ENCODE assay signal across 12 cellular contexts in the genomic region with DNA sequence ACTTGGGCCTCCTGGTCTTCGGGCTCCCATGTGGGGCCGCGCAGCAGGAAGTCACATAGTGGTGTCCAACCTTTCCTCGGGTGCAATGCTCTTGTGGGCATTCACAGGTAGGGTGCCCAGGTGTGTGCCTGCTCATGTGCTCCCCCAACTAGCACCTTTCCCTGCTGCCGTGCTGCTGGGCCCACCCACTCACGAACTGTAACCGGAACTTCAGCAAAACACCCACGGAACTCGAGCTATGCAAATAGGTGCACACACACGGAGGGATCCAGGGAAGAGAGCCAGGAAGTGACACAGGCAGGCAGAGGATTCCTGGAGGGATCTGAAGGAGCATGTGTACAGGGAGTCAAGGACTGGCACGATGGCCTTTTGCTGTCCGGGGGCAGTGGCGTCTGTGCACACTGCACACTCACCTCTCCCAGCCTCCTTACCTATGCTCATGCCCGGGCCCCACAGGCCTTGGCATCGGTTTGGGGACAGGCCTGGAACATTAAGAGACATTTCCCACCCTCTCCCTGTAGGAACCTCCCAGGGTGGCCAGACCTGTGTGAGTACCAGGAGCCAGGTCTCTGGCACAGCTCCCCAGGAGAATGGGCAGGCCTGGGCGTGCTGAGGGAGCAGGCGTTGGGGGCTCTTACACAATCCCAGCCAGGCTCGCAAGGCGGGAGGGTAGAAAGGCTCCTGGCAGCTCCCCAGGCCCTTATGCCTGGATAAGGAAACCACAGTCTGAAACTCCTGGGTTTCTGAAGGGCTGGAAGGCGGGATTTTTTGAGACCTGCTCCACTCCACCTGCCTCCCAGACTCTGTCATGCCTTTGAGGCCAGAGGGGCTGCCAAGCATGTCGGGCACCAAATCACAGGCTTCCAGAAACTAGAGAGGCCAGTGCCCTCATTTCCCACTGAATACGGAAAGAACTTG. TPM values are rescaled to one million over a fixed set of nuclear protein-coding genes. Genes with fewer than 3 reads are reported as not detected.
DNase-seq lines count a peak whose midpoint lies in the region; TF ChIP-seq lines count a peak whose summit lies in the region.
"Had no signal": no experiment of that assay in that cellular context is flagged by ENCODE, and none has a peak within 500 bp of the region (broad histone marks: within the 10 kb centered on the region; RNA-seq: fewer than 3 reads in every experiment).

No MANE protein-coding gene starts in this region.

- H3K9ac ChIP-seq in mucosa of stomach (ENCODE audit: low read length), result peak overlapping the region; percentile 57

- no peaks in the 10 kb centered on the region for H4K20me1 ChIP-seq in DOHH2 (ENCODE audit: control insufficient read depth, insufficient read depth, low read depth, low read length)

- peak overlapping the region; percentile 14 for H3K4me2 ChIP-seq in DOHH2 (ENCODE audit: low read length)

- H3K9me3 ChIP-seq in DOHH2 (ENCODE audit: control insufficient read depth, insufficient read depth, low read length) (no peaks in the 10 kb centered on the region), mucosa of stomach (ENCODE audit: control insufficient read depth, low read length) (no peaks in the 10 kb centered on the region)
- H3K9me3 ChIP-seq: Caco-2 had no signal

- H3K4me1 ChIP-seq in DOHH2 (ENCODE audit: control insufficient read depth, low read length) (peaks cover 21% of the 10 kb centered on the region), mucosa of stomach (ENCODE audit: control insufficient read depth, insufficient read depth, low read length) (peaks cover 16% of the 10 kb centered on the region)
- H3K4me1 ChIP-seq: Caco-2 had no signal

- H3K9me2 ChIP-seq in DOHH2 (replicated peaks; ENCODE audit: control insufficient read depth, low read length), result no peaks in the 10 kb centered on the region

- peaks cover 18% of the 10 kb centered on the region for H3K79me2 ChIP-seq in DOHH2 (ENCODE audit: control insufficient read depth, low read length)

- DNase-seq in NCI-H226, result peak; percentile 90
- DNase-seq in epithelial cell of prostate (ENCODE audit: low read depth, low spot score), result peak; percentile 57
- DNase-seq in T1000 (lab: John Stamatoyannopoulos, UW), result no peak
- no peak for DNase-seq in NCI-H146 treated with DMSO at 0.1 percent for 48 hours (lab: John Stamatoyannopoulos, UW; ENCODE audit: unreplicated experiment)
- no peak for DNase-seq in coronary artery (ENCODE audit: low spot score)
- DNase-seq in dermis blood vessel endothelial cell, result no peak
- DNase-seq: activated B cell treated with CpG ODN at 0.5 μM for 24 hours; Caco-2; cortex of kidney; stimulated activated naive CD4-positive, alpha-beta T cell had no signal

- no peak overlapping the region for H3K4me3 ChIP-seq in DOHH2 (ENCODE audit: low read length)
- no peak overlapping the region for H3K4me3 ChIP-seq in mucosa of stomach (ENCODE audit: low read length)
- H3K4me3 ChIP-seq in coronary artery, result no peak overlapping the region

- no peak overlapping the region for H3K27ac ChIP-seq in DOHH2 (ENCODE audit: low read depth, low read length)
- peak overlapping the region; percentile 59 for H3K27ac ChIP-seq in epithelial cell of prostate
- no peak overlapping the region for H3K27ac ChIP-seq in coronary artery

- H3K36me3 ChIP-seq in DOHH2 (ENCODE audit: control insufficient read depth, low read length) (peaks cover 13% of the 10 kb centered on the region), mucosa of stomach (ENCODE audit: control insufficient read depth, insufficient read depth, low read length) (peaks cover 6% of the 10 kb centered on the region)

- H3K27me3 ChIP-seq in DOHH2 (ENCODE audit: control insufficient read depth, low read length) (no peaks in the 10 kb centered on the region), mucosa of stomach (ENCODE audit: control insufficient read depth, insufficient read depth, low read length) (no peaks in the 10 kb centered on the region)

- H3F3A ChIP-seq in DOHH2 (ENCODE audit: control insufficient read depth, insufficient read depth), result no peaks in the 10 kb centered on the region

- TF ChIP-seq CTCF in DOHH2 (IDR thresholded peaks at IDR 0.05; ENCODE audit: low read depth, low read length, poor library complexity, severe bottlenecking), result no peak
- TF ChIP-seq CTCF in coronary artery (IDR thresholded peaks at IDR 0.05), result no peak

RNA-seq across cellular contexts. Expression of a gene that starts 6.6 kb away (rescaled TPM):
- 1,131 and 1,294 TPM in 2 replicates for total RNA-seq in dermis blood vessel endothelial cell

Comparison
In these comparisons a context has a peak if more than half of its experiments do, and no peak if none do; other contexts are left out.
1. DNase-seq: peak in NCI-H226 (single experiment) and epithelial cell of prostate (single experiment); none in T1000 (single experiment), NCI-H146 treated with DMSO at 0.1 percent for 48 hours (single experiment), coronary artery (single experiment) and dermis blood vessel endothelial cell (single experiment).